8 cellular contexts compared by ENCODE assay signal in the genomic region with DNA sequence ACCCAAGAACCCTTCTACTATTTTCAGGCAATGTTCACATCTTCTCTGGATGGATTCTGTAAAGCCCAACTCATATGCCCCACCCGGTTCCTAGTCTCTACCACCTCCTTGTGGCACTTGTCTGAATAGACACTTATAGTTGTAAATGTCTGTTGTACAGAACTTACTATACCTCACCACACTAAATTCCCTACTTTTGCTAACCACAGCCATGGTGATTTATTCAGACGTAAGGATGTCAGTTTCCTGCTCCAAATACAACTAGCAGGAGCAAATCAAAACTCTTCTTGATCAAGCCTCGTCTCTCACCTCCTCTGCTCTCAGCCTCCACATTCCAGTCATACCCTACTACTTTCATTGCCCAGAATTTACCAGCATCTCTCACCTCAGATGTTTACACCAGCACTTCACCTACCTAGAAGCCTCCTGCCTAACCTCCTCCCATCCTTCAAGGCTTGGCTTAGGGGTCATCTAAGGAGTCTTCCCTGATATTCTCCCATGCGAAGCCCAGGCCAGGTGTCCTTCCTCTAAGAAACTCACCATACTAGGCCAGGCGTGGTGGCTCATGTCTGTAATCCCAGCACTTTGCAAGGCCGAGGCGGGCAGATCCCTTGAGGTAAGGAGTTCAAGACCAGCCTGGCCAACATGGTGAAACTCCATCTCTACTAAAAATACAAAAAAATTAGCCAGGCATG.
DNase-seq lines count a peak whose midpoint lies in the region; ATAC-seq and TF ChIP-seq lines count a peak whose summit lies in the region.

No MANE protein-coding gene starts in this region.

- no peak overlapping the region for H3K4me3 ChIP-seq in colonic mucosa
- H3K4me3 ChIP-seq in mesenchymal stem cell (ENCODE audit: insufficient read depth in 1 of 2, low read depth in 1 of 2, low read length in 2 of 2), result no peak overlapping the region

- H3K4me1 ChIP-seq in colonic mucosa, result peaks cover 16% of the 10 kb centered on the region
- peaks cover 5% of the 10 kb centered on the region for H3K4me1 ChIP-seq in mesenchymal stem cell (ENCODE audit: control insufficient read depth, insufficient read depth, low read depth, low read length)

- no peak overlapping the region for H2BK120ac ChIP-seq in mesenchymal stem cell (ENCODE audit: low read depth, low read length)

- no peak overlapping the region for H2AK5ac ChIP-seq in mesenchymal stem cell (ENCODE audit: low read length, severe bottlenecking)

- peak; percentile 26 for ATAC-seq in HG03354 (IDR thresholded peaks at IDR 0.05; ENCODE audit: poor library complexity, severe bottlenecking, unreplicated experiment)
- no peak for ATAC-seq in GM21390 (IDR thresholded peaks at IDR 0.05; ENCODE audit: unreplicated experiment)

- TF ChIP-seq CTCF in colonic mucosa (IDR thresholded peaks at IDR 0.05), result peak; percentile 48

- no peak overlapping the region for H2BK12ac ChIP-seq in mesenchymal stem cell (ENCODE audit: low read length in 2 of 2)

- H3K4ac ChIP-seq in mesenchymal stem cell (ENCODE audit: low read depth in 1 of 2, low read length in 2 of 2), result no peak overlapping the region

- intact Hi-C loops in colonic mucosa (cut with DNase I), result loop anchor here (2.0 to 10.0 kb wide), 2 partner anchors 73 to 227 kb away; no protein-coding TSS in a partner anchor

- H3K36me3 ChIP-seq in colonic mucosa (no peaks in the 10 kb centered on the region), mesenchymal stem cell (ENCODE audit: control insufficient read depth in 1 of 2, insufficient read depth in 2 of 2, low read depth in 1 of 2, low read length in 2 of 2) (no peaks in the 10 kb centered on the region)

- H3K9ac ChIP-seq in colonic mucosa (ENCODE audit: low read depth in 2 of 2, low read length in 2 of 2) (no peak overlapping the region), mesenchymal stem cell (ENCODE audit: low read length) (no peak overlapping the region)

- no peak overlapping the region for H4K91ac ChIP-seq in mesenchymal stem cell (ENCODE audit: low read length)

- no peak overlapping the region for H3K18ac ChIP-seq in mesenchymal stem cell (ENCODE audit: low read depth in 1 of 2, low read length in 2 of 2)

- no peak overlapping the region for H2BK15ac ChIP-seq in mesenchymal stem cell (ENCODE audit: low read depth, poor library complexity, severe bottlenecking)

- H2BK5ac ChIP-seq in mesenchymal stem cell (ENCODE audit: low read depth, low read length, poor library complexity, severe bottlenecking), result no peak overlapping the region

- no peaks in the 10 kb centered on the region for H3K9me3 ChIP-seq in colonic mucosa
- H3K9me3 ChIP-seq in mesenchymal stem cell (ENCODE audit: control insufficient read depth, low read length), result no peaks in the 10 kb centered on the region

- H3K4me2 ChIP-seq in mesenchymal stem cell (ENCODE audit: low read length, poor library complexity, severe bottlenecking), result no peak overlapping the region

- no peak overlapping the region for H3K23ac ChIP-seq in mesenchymal stem cell (ENCODE audit: low read length in 2 of 2)

- WGBS in mesenchymal stem cell, result 68% methylated on average over 7 of the region's 7 CpGs

- H4K8ac ChIP-seq in mesenchymal stem cell (ENCODE audit: low read length), result no peak overlapping the region

- H3K27ac ChIP-seq in colonic mucosa (no peak overlapping the region), mesenchymal stem cell (ENCODE audit: low read length, poor library complexity, severe bottlenecking) (no peak overlapping the region)

- DNase-seq in NCI-H2107 treated with DMSO at 0.1 percent for 48 hours (lab: John Stamatoyannopoulos, UW; ENCODE audit: unreplicated experiment), result peak; percentile 27
- no peak for DNase-seq in NCI-H2107 (lab: John Stamatoyannopoulos, UW)
- DNase-seq in RPMI8226, result peak; percentile 51
- DNase-seq in colonic mucosa, result peak; percentile 40
- DNase-seq in mesenchymal stem cell, result peak; percentile 63
- DNase-seq in stimulated activated naive CD4-positive, alpha-beta T cell treated with Interleukin-2 at 50 U/mL for 16 hours (lab: John Stamatoyannopoulos, UW), result no peak

- no peak overlapping the region for H2AFZ ChIP-seq in mesenchymal stem cell (ENCODE audit: low read depth, low read length)

- H3K27me3 ChIP-seq in colonic mucosa (no peaks in the 10 kb centered on the region), mesenchymal stem cell (ENCODE audit: control insufficient read depth in 1 of 2, insufficient read depth in 1 of 2, low read length in 2 of 2) (no peaks in the 10 kb centered on the region)

- peaks cover 21% of the 10 kb centered on the region for H3K79me1 ChIP-seq in mesenchymal stem cell (replicated peaks; ENCODE audit: low read length, poor library complexity, severe bottlenecking)

- H3K14ac ChIP-seq in mesenchymal stem cell (ENCODE audit: low read length in 2 of 2), result no peak overlapping the region

Comparison
In these comparisons a context has a peak if more than half of its experiments do, and no peak if none do; other contexts are left out.
1. DNase-seq: peak in NCI-H2107 treated with DMSO at 0.1 percent for 48 hours (single experiment), RPMI8226 (single experiment), colonic mucosa (single experiment) and mesenchymal stem cell (single experiment); none in NCI-H2107 (single experiment) and stimulated activated naive CD4-positive, alpha-beta T cell treated with Interleukin-2 at 50 U/mL for 16 hours (single experiment).